1 cellular context compared by ENCODE assay signal in genomic region chr11:69086152-69086551, GRCh38.
TF ChIP-seq lines count a peak whose summit lies in the region.

No MANE protein-coding gene starts in this region.

TF ChIP-seq in K562, 482 proteins besides CTCF, POLR2A, EP300 and RAD21:
- TF ChIP-seq ZBTB33 (CRISPR knock-in tag; IDR thresholded peaks at IDR 0.05) (peak; percentile 53; the same call in 1 of the 2 replicates), ZC3H4 (CRISPR knock-in tag; IDR thresholded peaks at IDR 0.05; ENCODE audit: borderline replicate concordance) (no peak), EP400 (IDR thresholded peaks at IDR 0.05) (no peak), ZBTB26 (CRISPR knock-in tag; IDR thresholded peaks at IDR 0.05) (no peak), ARID3A (IDR thresholded peaks at IDR 0.05; ENCODE audit: borderline replicate concordance, low read depth, low read length) (no peak), NONO (IDR thresholded peaks at IDR 0.05; ENCODE audit: low read depth in 2 of 2, low read length in 1 of 2) (no peak), ZNF830 (CRISPR knock-in tag; IDR thresholded peaks at IDR 0.05) (no peak), MIER1 (IDR thresholded peaks at IDR 0.05; ENCODE audit: low read depth) (no peak)
